2 cellular contexts compared by ENCODE assay signal in the genomic region with DNA sequence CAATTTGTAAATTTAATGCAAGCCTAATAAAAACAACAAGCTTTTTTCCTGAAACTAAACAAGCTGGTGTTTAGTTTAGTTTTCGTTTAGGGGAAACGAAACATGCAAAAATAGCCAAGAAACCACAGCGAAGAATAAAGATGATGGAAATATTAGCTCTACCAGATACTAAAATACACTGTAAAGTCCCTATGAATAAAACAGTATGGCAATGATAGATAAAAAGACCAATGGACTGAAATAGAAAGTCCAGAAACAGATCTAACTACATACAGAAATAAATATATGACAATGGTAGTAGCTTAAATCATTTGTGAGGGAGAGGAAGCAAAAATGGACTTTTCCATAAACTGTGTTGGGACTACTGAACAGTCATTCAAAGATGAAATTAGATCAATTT.
A peak's percentile ranks its signal among the peaks of the same experiment; 100 is the strongest.
TF ChIP-seq lines count a peak whose summit lies in the region.

No MANE protein-coding gene starts in this region.

TF ChIP-seq in HEK293, 187 proteins besides CTCF, POLR2A, EP300 and RAD21 (continued from another document):
- no peak for TF ChIP-seq ZNF768 (tag by site-specific recombination; IDR thresholded peaks at IDR 0.05)
- TF ChIP-seq, protein P1, sequence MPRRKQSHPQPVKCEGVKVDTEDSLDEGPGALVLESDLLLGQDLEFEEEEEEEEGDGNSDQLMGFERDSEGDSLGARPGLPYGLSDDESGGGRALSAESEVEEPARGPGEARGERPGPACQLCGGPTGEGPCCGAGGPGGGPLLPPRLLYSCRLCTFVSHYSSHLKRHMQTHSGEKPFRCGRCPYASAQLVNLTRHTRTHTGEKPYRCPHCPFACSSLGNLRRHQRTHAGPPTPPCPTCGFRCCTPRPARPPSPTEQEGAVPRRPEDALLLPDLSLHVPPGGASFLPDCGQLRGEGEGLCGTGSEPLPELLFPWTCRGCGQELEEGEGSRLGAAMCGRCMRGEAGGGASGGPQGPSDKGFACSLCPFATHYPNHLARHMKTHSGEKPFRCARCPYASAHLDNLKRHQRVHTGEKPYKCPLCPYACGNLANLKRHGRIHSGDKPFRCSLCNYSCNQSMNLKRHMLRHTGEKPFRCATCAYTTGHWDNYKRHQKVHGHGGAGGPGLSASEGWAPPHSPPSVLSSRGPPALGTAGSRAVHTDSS (tag by site-specific recombination; IDR thresholded peaks at IDR 0.05), result no peak
- no peak for TF ChIP-seq ZNF843 (tag by site-specific recombination; IDR thresholded peaks at IDR 0.05)
- TF ChIP-seq, protein P2, sequence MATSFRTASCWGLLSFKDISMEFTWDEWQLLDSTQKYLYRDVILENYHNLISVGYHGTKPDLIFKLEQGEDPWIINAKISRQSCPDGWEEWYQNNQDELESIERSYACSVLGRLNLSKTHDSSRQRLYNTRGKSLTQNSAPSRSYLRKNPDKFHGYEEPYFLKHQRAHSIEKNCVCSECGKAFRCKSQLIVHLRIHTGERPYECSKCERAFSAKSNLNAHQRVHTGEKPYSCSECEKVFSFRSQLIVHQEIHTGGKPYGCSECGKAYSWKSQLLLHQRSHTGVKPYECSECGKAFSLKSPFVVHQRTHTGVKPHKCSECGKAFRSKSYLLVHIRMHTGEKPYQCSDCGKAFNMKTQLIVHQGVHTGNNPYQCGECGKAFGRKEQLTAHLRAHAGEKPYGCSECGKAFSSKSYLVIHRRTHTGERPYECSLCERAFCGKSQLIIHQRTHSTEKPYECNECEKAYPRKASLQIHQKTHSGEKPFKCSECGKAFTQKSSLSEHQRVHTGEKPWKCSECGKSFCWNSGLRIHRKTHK (tag by site-specific recombination; IDR thresholded peaks at IDR 0.05), result no peak
- TF ChIP-seq ZNF335 (tag by site-specific recombination; conservative IDR thresholded peaks at IDR 0.05), result no peak
- TF ChIP-seq, protein P3, sequence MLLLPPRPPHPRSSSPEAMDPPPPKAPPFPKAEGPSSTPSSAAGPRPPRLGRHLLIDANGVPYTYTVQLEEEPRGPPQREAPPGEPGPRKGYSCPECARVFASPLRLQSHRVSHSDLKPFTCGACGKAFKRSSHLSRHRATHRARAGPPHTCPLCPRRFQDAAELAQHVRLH (tag by site-specific recombination; IDR thresholded peaks at IDR 0.05), result 0 out of 2 replicates have a peak, but pooled peaks have one; percentile 40
- TF ChIP-seq RBAK (tag by site-specific recombination; IDR thresholded peaks at IDR 0.05), result no peak
- TF ChIP-seq, protein P4, sequence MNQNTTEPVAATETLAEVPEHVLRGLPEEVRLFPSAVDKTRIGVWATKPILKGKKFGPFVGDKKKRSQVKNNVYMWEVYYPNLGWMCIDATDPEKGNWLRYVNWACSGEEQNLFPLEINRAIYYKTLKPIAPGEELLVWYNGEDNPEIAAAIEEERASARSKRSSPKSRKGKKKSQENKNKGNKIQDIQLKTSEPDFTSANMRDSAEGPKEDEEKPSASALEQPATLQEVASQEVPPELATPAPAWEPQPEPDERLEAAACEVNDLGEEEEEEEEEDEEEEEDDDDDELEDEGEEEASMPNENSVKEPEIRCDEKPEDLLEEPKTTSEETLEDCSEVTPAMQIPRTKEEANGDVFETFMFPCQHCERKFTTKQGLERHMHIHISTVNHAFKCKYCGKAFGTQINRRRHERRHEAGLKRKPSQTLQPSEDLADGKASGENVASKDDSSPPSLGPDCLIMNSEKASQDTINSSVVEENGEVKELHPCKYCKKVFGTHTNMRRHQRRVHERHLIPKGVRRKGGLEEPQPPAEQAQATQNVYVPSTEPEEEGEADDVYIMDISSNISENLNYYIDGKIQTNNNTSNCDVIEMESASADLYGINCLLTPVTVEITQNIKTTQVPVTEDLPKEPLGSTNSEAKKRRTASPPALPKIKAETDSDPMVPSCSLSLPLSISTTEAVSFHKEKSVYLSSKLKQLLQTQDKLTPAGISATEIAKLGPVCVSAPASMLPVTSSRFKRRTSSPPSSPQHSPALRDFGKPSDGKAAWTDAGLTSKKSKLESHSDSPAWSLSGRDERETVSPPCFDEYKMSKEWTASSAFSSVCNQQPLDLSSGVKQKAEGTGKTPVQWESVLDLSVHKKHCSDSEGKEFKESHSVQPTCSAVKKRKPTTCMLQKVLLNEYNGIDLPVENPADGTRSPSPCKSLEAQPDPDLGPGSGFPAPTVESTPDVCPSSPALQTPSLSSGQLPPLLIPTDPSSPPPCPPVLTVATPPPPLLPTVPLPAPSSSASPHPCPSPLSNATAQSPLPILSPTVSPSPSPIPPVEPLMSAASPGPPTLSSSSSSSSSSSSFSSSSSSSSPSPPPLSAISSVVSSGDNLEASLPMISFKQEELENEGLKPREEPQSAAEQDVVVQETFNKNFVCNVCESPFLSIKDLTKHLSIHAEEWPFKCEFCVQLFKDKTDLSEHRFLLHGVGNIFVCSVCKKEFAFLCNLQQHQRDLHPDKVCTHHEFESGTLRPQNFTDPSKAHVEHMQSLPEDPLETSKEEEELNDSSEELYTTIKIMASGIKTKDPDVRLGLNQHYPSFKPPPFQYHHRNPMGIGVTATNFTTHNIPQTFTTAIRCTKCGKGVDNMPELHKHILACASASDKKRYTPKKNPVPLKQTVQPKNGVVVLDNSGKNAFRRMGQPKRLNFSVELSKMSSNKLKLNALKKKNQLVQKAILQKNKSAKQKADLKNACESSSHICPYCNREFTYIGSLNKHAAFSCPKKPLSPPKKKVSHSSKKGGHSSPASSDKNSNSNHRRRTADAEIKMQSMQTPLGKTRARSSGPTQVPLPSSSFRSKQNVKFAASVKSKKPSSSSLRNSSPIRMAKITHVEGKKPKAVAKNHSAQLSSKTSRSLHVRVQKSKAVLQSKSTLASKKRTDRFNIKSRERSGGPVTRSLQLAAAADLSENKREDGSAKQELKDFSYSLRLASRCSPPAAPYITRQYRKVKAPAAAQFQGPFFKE (tag by site-specific recombination; IDR thresholded peaks at IDR 0.05; ENCODE audit: borderline replicate concordance), result no peak
- TF ChIP-seq ZNF792 (tag by site-specific recombination; IDR thresholded peaks at IDR 0.05), result no peak
- no peak for TF ChIP-seq ZNF521 (tag by site-specific recombination; IDR thresholded peaks at IDR 0.05)
TF ChIP-seq in HEK293: peak in this region for 2.

TF ChIP-seq in GM12878, 131 proteins besides CTCF, POLR2A, EP300 and RAD21:
- TF ChIP-seq, protein P5, sequence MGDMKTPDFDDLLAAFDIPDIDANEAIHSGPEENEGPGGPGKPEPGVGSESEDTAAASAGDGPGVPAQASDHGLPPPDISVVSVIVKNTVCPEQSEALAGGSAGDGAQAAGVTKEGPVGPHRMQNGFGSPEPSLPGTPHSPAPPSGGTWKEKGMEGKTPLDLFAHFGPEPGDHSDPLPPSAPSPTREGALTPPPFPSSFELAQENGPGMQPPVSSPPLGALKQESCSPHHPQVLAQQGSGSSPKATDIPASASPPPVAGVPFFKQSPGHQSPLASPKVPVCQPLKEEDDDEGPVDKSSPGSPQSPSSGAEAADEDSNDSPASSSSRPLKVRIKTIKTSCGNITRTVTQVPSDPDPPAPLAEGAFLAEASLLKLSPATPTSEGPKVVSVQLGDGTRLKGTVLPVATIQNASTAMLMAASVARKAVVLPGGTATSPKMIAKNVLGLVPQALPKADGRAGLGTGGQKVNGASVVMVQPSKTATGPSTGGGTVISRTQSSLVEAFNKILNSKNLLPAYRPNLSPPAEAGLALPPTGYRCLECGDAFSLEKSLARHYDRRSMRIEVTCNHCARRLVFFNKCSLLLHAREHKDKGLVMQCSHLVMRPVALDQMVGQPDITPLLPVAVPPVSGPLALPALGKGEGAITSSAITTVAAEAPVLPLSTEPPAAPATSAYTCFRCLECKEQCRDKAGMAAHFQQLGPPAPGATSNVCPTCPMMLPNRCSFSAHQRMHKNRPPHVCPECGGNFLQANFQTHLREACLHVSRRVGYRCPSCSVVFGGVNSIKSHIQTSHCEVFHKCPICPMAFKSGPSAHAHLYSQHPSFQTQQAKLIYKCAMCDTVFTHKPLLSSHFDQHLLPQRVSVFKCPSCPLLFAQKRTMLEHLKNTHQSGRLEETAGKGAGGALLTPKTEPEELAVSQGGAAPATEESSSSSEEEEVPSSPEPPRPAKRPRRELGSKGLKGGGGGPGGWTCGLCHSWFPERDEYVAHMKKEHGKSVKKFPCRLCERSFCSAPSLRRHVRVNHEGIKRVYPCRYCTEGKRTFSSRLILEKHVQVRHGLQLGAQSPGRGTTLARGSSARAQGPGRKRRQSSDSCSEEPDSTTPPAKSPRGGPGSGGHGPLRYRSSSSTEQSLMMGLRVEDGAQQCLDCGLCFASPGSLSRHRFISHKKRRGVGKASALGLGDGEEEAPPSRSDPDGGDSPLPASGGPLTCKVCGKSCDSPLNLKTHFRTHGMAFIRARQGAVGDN (IDR thresholded peaks at IDR 0.05), result no peak
- TF ChIP-seq NFIC (IDR thresholded peaks at IDR 0.05; ENCODE audit: low read depth, low read length) (peak; percentile 80), RUNX3 (IDR thresholded peaks at IDR 0.05; ENCODE audit: low read length) (peak; percentile 78), POLR2AphosphoS2 (IDR thresholded peaks at IDR 0.05; ENCODE audit: low read depth, low read length) (no peak), JUNB (IDR thresholded peaks at IDR 0.05) (peak; percentile 48; the same call in 1 of the 2 replicates), FOXM1 (IDR thresholded peaks at IDR 0.05; ENCODE audit: low read depth, low read length) (0 out of 2 replicates have a peak, but pooled peaks have one; percentile 21), SUZ12 (IDR thresholded peaks at IDR 0.05; ENCODE audit: unreplicated experiment) (no peak), SPI1 (IDR thresholded peaks at IDR 0.05; ENCODE audit: borderline replicate concordance, insufficient read depth, low read depth, low read length) (no peak), MEF2A (IDR thresholded peaks at IDR 0.05; ENCODE audit: insufficient read depth, low read depth, low read length) (peak; percentile 70; the same call in 1 of the 2 replicates), CBX5 (IDR thresholded peaks at IDR 0.05; ENCODE audit: low read depth) (0 out of 2 replicates have a peak, but pooled peaks have one; percentile 76), ZNF217 (IDR thresholded peaks at IDR 0.05) (peak; percentile 63; the same call in 1 of the 2 replicates)
- TF ChIP-seq, protein P6, sequence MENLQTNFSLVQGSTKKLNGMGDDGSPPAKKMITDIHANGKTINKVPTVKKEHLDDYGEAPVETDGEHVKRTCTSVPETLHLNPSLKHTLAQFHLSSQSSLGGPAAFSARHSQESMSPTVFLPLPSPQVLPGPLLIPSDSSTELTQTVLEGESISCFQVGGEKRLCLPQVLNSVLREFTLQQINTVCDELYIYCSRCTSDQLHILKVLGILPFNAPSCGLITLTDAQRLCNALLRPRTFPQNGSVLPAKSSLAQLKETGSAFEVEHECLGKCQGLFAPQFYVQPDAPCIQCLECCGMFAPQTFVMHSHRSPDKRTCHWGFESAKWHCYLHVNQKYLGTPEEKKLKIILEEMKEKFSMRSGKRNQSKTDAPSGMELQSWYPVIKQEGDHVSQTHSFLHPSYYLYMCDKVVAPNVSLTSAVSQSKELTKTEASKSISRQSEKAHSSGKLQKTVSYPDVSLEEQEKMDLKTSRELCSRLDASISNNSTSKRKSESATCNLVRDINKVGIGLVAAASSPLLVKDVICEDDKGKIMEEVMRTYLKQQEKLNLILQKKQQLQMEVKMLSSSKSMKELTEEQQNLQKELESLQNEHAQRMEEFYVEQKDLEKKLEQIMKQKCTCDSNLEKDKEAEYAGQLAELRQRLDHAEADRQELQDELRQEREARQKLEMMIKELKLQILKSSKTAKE (IDR thresholded peaks at IDR 0.05; ENCODE audit: low read depth, poor library complexity, severe bottlenecking), result no peak
- TF ChIP-seq, protein P7, sequence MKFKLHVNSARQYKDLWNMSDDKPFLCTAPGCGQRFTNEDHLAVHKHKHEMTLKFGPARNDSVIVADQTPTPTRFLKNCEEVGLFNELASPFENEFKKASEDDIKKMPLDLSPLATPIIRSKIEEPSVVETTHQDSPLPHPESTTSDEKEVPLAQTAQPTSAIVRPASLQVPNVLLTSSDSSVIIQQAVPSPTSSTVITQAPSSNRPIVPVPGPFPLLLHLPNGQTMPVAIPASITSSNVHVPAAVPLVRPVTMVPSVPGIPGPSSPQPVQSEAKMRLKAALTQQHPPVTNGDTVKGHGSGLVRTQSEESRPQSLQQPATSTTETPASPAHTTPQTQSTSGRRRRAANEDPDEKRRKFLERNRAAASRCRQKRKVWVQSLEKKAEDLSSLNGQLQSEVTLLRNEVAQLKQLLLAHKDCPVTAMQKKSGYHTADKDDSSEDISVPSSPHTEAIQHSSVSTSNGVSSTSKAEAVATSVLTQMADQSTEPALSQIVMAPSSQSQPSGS (IDR thresholded peaks at IDR 0.05; ENCODE audit: low read length), result 0 out of 2 replicates have a peak, but pooled peaks have one; percentile 47
